1 cellular context compared by ENCODE assay signal in genomic region chr19:38036707-38037106, GRCh38.
TF ChIP-seq lines count a peak whose summit lies in the region.

No MANE protein-coding gene starts in this region.

TF ChIP-seq in GM23338, 12 proteins besides CTCF, POLR2A, EP300 and RAD21 (continued from another document):
- no peak for TF ChIP-seq EZH2phosphoT487 (IDR thresholded peaks at IDR 0.05; ENCODE audit: unreplicated experiment)
TF ChIP-seq in GM23338: peak in this region for 0.
